Comparison of ENCODE assay signal across 1 cellular context in the genomic region with DNA sequence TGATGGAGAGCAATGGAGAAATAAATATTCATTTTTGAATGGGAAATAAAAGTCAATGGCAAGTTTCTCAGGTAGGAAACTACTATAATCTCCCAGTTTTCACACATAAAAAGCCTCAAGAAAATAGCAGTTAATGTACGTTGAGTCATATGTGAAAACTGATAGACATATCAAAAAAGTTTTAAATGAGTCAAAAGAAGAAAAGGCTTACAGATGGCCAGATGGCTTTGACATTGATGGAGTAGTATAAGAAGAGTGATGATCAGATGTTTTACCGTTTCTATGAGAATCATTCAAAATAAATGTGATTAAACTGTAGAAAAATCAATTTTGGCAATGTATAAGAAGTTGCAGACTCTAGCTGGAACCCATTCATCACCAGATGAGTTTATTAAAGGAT.
A peak's percentile ranks its signal among the peaks of the same experiment; 100 is the strongest.
TF ChIP-seq lines count a peak whose summit lies in the region.

No MANE protein-coding gene starts in this region.

TF ChIP-seq in GM12878, 131 proteins besides CTCF, POLR2A, EP300 and RAD21 (continued from another document and continues in another):
- TF ChIP-seq, protein P1, sequence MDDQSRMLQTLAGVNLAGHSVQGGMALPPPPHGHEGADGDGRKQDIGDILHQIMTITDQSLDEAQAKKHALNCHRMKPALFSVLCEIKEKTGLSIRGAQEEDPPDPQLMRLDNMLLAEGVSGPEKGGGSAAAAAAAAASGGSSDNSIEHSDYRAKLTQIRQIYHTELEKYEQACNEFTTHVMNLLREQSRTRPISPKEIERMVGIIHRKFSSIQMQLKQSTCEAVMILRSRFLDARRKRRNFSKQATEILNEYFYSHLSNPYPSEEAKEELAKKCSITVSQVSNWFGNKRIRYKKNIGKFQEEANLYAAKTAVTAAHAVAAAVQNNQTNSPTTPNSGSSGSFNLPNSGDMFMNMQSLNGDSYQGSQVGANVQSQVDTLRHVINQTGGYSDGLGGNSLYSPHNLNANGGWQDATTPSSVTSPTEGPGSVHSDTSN (IDR thresholded peaks at IDR 0.05; ENCODE audit: insufficient replicate concordance, low read depth, low read length) = peak; percentile 74
- TF ChIP-seq NFXL1 (IDR thresholded peaks at IDR 0.05; ENCODE audit: borderline replicate concordance) (no peak), RAD51 (IDR thresholded peaks at IDR 0.05) (no peak), ZZZ3 (IDR thresholded peaks at IDR 0.05; ENCODE audit: control insufficient read depth, insufficient read length, low read depth) (no peak), CREB1 (IDR thresholded peaks at IDR 0.05; ENCODE audit: low read depth) (no peak), WRNIP1 (IDR thresholded peaks at IDR 0.05; ENCODE audit: borderline replicate concordance, low read depth, low read length) (no peak), ZNF622 (IDR thresholded peaks at IDR 0.05) (no peak), ZNF274 (IDR thresholded peaks at IDR 0.05; ENCODE audit: insufficient read depth, insufficient read length) (no peak), SMARCA5 (IDR thresholded peaks at IDR 0.05) (no peak), RUNX3 (IDR thresholded peaks at IDR 0.05; ENCODE audit: low read length) (peak; percentile 41; the same call in 1 of the 2 replicates), MYB (IDR thresholded peaks at IDR 0.05; ENCODE audit: borderline replicate concordance, low read depth, low read length) (no peak), SMC3 (IDR thresholded peaks at IDR 0.05; ENCODE audit: borderline replicate concordance, low read length) (no peak), GABPA (IDR thresholded peaks at IDR 0.05; ENCODE audit: low read depth) (no peak), JUND (IDR thresholded peaks at IDR 0.05; ENCODE audit: low read depth, low read length) (no peak), SIN3A (IDR thresholded peaks at IDR 0.05; ENCODE audit: low read depth, low read length) (no peak), SMAD5 (IDR thresholded peaks at IDR 0.05; ENCODE audit: low read depth) (no peak), EGR1 (IDR thresholded peaks at IDR 0.05; ENCODE audit: borderline replicate concordance in 1 of 2, low read depth in 2 of 2, low read length in 2 of 2) (no peak), MEF2B (IDR thresholded peaks at IDR 0.05; ENCODE audit: partially characterized antibody, poor library complexity, severe bottlenecking) (no peak), NFYA (IDR thresholded peaks at IDR 0.05; ENCODE audit: borderline replicate concordance, low read depth, low read length) (no peak), BACH1 (IDR thresholded peaks at IDR 0.05; ENCODE audit: borderline replicate concordance) (no peak), LARP7 (IDR thresholded peaks at IDR 0.05) (no peak), CEBPB (IDR thresholded peaks at IDR 0.05; ENCODE audit: borderline replicate concordance in 1 of 2, low read depth in 2 of 2, low read length in 2 of 2) (no peak), CBX3 (IDR thresholded peaks at IDR 0.05; ENCODE audit: borderline replicate concordance, low read depth) (no peak), CBFB (IDR thresholded peaks at IDR 0.05; ENCODE audit: low read depth) (no peak), CBX5 (IDR thresholded peaks at IDR 0.05; ENCODE audit: low read depth) (no peak), SMAD1 (IDR thresholded peaks at IDR 0.05; ENCODE audit: low read depth, partially characterized antibody) (no peak), SREBF1 (IDR thresholded peaks at IDR 0.05; ENCODE audit: low read length) (no peak), BCL11A (IDR thresholded peaks at IDR 0.05; ENCODE audit: low read depth, low read length) (peak; percentile 48; the same call in 1 of the 2 replicates), PML (IDR thresholded peaks at IDR 0.05; ENCODE audit: low read length) (no peak), KLF5 (IDR thresholded peaks at IDR 0.05; ENCODE audit: partially characterized antibody) (no peak), CHD4 (IDR thresholded peaks at IDR 0.05) (no peak), ZSCAN29 (IDR thresholded peaks at IDR 0.05) (no peak)
- TF ChIP-seq, protein P2, sequence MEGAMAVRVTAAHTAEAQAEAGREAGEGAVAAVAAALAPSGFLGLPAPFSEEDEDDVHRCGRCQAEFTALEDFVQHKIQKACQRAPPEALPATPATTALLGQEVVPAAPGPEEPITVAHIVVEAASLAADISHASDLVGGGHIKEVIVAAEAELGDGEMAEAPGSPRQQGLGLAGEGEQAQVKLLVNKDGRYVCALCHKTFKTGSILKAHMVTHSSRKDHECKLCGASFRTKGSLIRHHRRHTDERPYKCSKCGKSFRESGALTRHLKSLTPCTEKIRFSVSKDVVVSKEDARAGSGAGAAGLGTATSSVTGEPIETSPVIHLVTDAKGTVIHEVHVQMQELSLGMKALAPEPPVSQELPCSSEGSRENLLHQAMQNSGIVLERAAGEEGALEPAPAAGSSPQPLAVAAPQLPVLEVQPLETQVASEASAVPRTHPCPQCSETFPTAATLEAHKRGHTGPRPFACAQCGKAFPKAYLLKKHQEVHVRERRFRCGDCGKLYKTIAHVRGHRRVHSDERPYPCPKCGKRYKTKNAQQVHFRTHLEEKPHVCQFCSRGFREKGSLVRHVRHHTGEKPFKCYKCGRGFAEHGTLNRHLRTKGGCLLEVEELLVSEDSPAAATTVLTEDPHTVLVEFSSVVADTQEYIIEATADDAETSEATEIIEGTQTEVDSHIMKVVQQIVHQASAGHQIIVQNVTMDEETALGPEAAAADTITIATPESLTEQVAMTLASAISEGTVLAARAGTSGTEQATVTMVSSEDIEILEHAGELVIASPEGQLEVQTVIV (IDR thresholded peaks at IDR 0.05; ENCODE audit: borderline replicate concordance, partially characterized antibody) = no peak
- TF ChIP-seq, protein P3, sequence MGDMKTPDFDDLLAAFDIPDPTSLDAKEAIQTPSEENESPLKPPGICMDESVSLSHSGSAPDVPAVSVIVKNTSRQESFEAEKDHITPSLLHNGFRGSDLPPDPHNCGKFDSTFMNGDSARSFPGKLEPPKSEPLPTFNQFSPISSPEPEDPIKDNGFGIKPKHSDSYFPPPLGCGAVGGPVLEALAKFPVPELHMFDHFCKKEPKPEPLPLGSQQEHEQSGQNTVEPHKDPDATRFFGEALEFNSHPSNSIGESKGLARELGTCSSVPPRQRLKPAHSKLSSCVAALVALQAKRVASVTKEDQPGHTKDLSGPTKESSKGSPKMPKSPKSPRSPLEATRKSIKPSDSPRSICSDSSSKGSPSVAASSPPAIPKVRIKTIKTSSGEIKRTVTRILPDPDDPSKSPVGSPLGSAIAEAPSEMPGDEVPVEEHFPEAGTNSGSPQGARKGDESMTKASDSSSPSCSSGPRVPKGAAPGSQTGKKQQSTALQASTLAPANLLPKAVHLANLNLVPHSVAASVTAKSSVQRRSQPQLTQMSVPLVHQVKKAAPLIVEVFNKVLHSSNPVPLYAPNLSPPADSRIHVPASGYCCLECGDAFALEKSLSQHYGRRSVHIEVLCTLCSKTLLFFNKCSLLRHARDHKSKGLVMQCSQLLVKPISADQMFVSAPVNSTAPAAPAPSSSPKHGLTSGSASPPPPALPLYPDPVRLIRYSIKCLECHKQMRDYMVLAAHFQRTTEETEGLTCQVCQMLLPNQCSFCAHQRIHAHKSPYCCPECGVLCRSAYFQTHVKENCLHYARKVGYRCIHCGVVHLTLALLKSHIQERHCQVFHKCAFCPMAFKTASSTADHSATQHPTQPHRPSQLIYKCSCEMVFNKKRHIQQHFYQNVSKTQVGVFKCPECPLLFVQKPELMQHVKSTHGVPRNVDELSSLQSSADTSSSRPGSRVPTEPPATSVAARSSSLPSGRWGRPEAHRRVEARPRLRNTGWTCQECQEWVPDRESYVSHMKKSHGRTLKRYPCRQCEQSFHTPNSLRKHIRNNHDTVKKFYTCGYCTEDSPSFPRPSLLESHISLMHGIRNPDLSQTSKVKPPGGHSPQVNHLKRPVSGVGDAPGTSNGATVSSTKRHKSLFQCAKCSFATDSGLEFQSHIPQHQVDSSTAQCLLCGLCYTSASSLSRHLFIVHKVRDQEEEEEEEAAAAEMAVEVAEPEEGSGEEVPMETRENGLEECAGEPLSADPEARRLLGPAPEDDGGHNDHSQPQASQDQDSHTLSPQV (IDR thresholded peaks at IDR 0.05) = no peak
- TF ChIP-seq, protein P4, sequence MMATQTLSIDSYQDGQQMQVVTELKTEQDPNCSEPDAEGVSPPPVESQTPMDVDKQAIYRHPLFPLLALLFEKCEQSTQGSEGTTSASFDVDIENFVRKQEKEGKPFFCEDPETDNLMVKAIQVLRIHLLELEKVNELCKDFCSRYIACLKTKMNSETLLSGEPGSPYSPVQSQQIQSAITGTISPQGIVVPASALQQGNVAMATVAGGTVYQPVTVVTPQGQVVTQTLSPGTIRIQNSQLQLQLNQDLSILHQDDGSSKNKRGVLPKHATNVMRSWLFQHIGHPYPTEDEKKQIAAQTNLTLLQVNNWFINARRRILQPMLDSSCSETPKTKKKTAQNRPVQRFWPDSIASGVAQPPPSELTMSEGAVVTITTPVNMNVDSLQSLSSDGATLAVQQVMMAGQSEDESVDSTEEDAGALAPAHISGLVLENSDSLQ (IDR thresholded peaks at IDR 0.05) = peak; percentile 88
- TF ChIP-seq, protein P5, sequence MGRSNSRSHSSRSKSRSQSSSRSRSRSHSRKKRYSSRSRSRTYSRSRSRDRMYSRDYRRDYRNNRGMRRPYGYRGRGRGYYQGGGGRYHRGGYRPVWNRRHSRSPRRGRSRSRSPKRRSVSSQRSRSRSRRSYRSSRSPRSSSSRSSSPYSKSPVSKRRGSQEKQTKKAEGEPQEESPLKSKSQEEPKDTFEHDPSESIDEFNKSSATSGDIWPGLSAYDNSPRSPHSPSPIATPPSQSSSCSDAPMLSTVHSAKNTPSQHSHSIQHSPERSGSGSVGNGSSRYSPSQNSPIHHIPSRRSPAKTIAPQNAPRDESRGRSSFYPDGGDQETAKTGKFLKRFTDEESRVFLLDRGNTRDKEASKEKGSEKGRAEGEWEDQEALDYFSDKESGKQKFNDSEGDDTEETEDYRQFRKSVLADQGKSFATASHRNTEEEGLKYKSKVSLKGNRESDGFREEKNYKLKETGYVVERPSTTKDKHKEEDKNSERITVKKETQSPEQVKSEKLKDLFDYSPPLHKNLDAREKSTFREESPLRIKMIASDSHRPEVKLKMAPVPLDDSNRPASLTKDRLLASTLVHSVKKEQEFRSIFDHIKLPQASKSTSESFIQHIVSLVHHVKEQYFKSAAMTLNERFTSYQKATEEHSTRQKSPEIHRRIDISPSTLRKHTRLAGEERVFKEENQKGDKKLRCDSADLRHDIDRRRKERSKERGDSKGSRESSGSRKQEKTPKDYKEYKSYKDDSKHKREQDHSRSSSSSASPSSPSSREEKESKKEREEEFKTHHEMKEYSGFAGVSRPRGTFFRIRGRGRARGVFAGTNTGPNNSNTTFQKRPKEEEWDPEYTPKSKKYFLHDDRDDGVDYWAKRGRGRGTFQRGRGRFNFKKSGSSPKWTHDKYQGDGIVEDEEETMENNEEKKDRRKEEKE (IDR thresholded peaks at IDR 0.05) = no peak
- TF ChIP-seq, protein P6, sequence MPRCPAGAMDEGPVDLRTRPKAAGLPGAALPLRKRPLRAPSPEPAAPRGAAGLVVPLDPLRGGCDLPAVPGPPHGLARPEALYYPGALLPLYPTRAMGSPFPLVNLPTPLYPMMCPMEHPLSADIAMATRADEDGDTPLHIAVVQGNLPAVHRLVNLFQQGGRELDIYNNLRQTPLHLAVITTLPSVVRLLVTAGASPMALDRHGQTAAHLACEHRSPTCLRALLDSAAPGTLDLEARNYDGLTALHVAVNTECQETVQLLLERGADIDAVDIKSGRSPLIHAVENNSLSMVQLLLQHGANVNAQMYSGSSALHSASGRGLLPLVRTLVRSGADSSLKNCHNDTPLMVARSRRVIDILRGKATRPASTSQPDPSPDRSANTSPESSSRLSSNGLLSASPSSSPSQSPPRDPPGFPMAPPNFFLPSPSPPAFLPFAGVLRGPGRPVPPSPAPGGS (IDR thresholded peaks at IDR 0.05; ENCODE audit: borderline replicate concordance, insufficient read depth, low read depth, low read length, poor library complexity, severe bottlenecking) = no peak
- TF ChIP-seq, protein P7, sequence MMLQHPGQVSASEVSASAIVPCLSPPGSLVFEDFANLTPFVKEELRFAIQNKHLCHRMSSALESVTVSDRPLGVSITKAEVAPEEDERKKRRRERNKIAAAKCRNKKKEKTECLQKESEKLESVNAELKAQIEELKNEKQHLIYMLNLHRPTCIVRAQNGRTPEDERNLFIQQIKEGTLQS (IDR thresholded peaks at IDR 0.05; ENCODE audit: borderline replicate concordance, extremely low read depth, low read depth, low read length) = no peak
- TF ChIP-seq, protein P8, sequence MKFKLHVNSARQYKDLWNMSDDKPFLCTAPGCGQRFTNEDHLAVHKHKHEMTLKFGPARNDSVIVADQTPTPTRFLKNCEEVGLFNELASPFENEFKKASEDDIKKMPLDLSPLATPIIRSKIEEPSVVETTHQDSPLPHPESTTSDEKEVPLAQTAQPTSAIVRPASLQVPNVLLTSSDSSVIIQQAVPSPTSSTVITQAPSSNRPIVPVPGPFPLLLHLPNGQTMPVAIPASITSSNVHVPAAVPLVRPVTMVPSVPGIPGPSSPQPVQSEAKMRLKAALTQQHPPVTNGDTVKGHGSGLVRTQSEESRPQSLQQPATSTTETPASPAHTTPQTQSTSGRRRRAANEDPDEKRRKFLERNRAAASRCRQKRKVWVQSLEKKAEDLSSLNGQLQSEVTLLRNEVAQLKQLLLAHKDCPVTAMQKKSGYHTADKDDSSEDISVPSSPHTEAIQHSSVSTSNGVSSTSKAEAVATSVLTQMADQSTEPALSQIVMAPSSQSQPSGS (IDR thresholded peaks at IDR 0.05; ENCODE audit: low read length) = peak; percentile 83
- TF ChIP-seq, protein P9, sequence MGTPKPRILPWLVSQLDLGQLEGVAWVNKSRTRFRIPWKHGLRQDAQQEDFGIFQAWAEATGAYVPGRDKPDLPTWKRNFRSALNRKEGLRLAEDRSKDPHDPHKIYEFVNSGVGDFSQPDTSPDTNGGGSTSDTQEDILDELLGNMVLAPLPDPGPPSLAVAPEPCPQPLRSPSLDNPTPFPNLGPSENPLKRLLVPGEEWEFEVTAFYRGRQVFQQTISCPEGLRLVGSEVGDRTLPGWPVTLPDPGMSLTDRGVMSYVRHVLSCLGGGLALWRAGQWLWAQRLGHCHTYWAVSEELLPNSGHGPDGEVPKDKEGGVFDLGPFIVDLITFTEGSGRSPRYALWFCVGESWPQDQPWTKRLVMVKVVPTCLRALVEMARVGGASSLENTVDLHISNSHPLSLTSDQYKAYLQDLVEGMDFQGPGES (IDR thresholded peaks at IDR 0.05) = no peak
- TF ChIP-seq, protein P10, sequence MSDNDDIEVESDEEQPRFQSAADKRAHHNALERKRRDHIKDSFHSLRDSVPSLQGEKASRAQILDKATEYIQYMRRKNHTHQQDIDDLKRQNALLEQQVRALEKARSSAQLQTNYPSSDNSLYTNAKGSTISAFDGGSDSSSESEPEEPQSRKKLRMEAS (IDR thresholded peaks at IDR 0.05; ENCODE audit: low read depth, low read length) = no peak
